In genomic region chr2:96768083-96768561, GRCh38 we compare ENCODE assay signal across 16 cellular contexts. TPM values are rescaled to one million over a fixed set of nuclear protein-coding genes. Genes with fewer than 3 reads are reported as not detected.
DNase-seq lines count a peak whose midpoint lies in the region; ATAC-seq and TF ChIP-seq lines count a peak whose summit lies in the region.
"Had no signal": no experiment of that assay in that cellular context is flagged by ENCODE, and none has a peak within 500 bp of the region (broad histone marks: within the 10 kb centered on the region; RNA-seq: fewer than 3 reads in every experiment).

No MANE protein-coding gene starts in this region.

- H3F3A ChIP-seq in PC-9 (ENCODE audit: insufficient read depth, low read depth): peaks cover 56% of the 10 kb centered on the region

- H3K4me1 Mint-ChIP-seq in CD8-positive, alpha-beta T cell (ENCODE audit: low read depth): peaks cover 52% of the 10 kb centered on the region

- no peak overlapping the region for H3K4me3 Mint-ChIP-seq in CD8-positive, alpha-beta T cell
- H3K4me3 Mint-ChIP-seq: activated CD4-positive, alpha-beta T cell treated with anti-CD3 and anti-CD28 coated beads, Interleukin-2, amount 10 ng/mL, durations not matched to agents 7 days and 5 days had no signal

- H3K79me2 ChIP-seq in PC-9 (ENCODE audit: low read depth): peaks cover 84% of the 10 kb centered on the region

- no peaks in the 10 kb centered on the region for H3K9me3 Mint-ChIP-seq in CD8-positive, alpha-beta T cell
- H3K9me3 Mint-ChIP-seq: activated CD4-positive, alpha-beta T cell treated with anti-CD3 and anti-CD28 coated beads, Interleukin-2, amount 10 ng/mL, durations not matched to agents 7 days and 5 days had no signal

- H4K20me1 ChIP-seq in PC-9 (ENCODE audit: insufficient read depth): no peaks in the 10 kb centered on the region

- H3K36me3 Mint-ChIP-seq in CD8-positive, alpha-beta T cell: peaks cover 16% of the 10 kb centered on the region

- TF ChIP-seq POLR2A in breast epithelium (IDR thresholded peaks at IDR 0.05): no peak

- H3K27ac ChIP-seq in CD8-positive, alpha-beta T cell (ENCODE audit: low read depth, low read length): no peak overlapping the region
- H3K27ac ChIP-seq in PC-9 (peak overlapping the region; percentile 71), breast epithelium (no peak overlapping the region)

- POLR2A ChIA-PET in CD8-positive, alpha-beta T cell (lab: Charles Lee): interaction anchor here (2.0 kb wide), 1 partner anchor 130 kb away, joined by 5 read pairs; the partner anchor contains the start of gene KANSL3
- POLR2A ChIA-PET in PC-9 (lab: Charles Lee; ENCODE audit: unreplicated experiment): interaction anchor here (0.5 to 0.7 kb wide), 5 partner anchors 11 to 328 kb away, joined by 3 to 7 read pairs (median 4); no protein-coding TSS in a partner anchor

- intact Hi-C loops in CD8-positive, alpha-beta T cell (cut with DNase I, micrococcal nuclease): no loop called here
- intact Hi-C loops in PC-9 (cut with micrococcal nuclease; ENCODE audit: unreplicated experiment): loop anchor here (10.0 kb wide), 1 partner anchor 433 kb away; the partner anchor contains the start of gene NCAPH
- intact Hi-C loops in breast epithelium (cut with DNase I; ENCODE audit: low total_unique reads): no loop called here

- no TSS peak for BruUV-seq in PC-9 (replicated peaks; lab: Mats Ljungman, UMichigan)

- H3K27me3 ChIP-seq in CD8-positive, alpha-beta T cell (ENCODE audit: insufficient read depth, low read length): no peaks in the 10 kb centered on the region
- no peaks in the 10 kb centered on the region for H3K27me3 ChIP-seq in PC-9 (ENCODE audit: insufficient read depth, low read depth)
- H3K27me3 ChIP-seq in breast epithelium: no peaks in the 10 kb centered on the region

- H3K27ac Mint-ChIP-seq in CD8-positive, alpha-beta T cell: peak overlapping the region; percentile 27
- H3K27ac Mint-ChIP-seq: activated CD4-positive, alpha-beta T cell treated with anti-CD3 and anti-CD28 coated beads, Interleukin-2, amount 10 ng/mL, durations not matched to agents 7 days and 5 days had no signal

- H3K4me2 ChIP-seq in PC-9: peak overlapping the region; percentile 71

- TF ChIP-seq CTCF in CD8-positive, alpha-beta T cell (IDR thresholded peaks at IDR 0.05): no peak
- TF ChIP-seq CTCF in PC-9 (conservative IDR thresholded peaks at IDR 0.05): no peak
- no peak for TF ChIP-seq CTCF in breast epithelium (IDR thresholded peaks at IDR 0.05)

- no peaks in the 10 kb centered on the region for H3K36me3 ChIP-seq in CD8-positive, alpha-beta T cell (ENCODE audit: insufficient read depth, low read length)
- H3K36me3 ChIP-seq in PC-9 (ENCODE audit: low read depth) (no peaks in the 10 kb centered on the region), breast epithelium (no peaks in the 10 kb centered on the region)

- H3K4me1 ChIP-seq in CD8-positive, alpha-beta T cell (ENCODE audit: insufficient read depth, low read length): peaks cover 25% of the 10 kb centered on the region
- H3K4me1 ChIP-seq in PC-9 (replicated peaks; ENCODE audit: insufficient read depth) (peaks cover 86% of the 10 kb centered on the region), breast epithelium (peaks cover 0 to 24% of the 10 kb centered on the region in 2 donors)

- H2AFZ ChIP-seq in PC-9: peak overlapping the region; percentile 0; the same call in 1 of the 2 replicates

- DNase-seq in CD8-positive, alpha-beta T cell: no peak
- peak; percentile 63 to 90 for DNase-seq in PC-9
- DNase-seq in left kidney (ENCODE audit: low read depth, low spot score): peak; percentile 39
- DNase-seq in HT-29 (ENCODE audit: low spot score): no peak
- DNase-seq in breast epithelium (ENCODE audit: low spot score in 2 of 2): no peak
- no peak for DNase-seq in T-helper 9 cell
- DNase-seq: activated CD4-positive, alpha-beta T cell treated with anti-CD3 and anti-CD28 coated beads, Interleukin-2, amount 10 ng/mL, durations not matched to agents 7 days and 5 days; activated naive CD4-positive, alpha-beta T cell; central memory CD4-positive, alpha-beta T cell; EL; kidney; NCI-H226; stimulated activated CD4-positive, alpha-beta T cell treated with anti-CD3 and anti-CD28 coated beads, Interleukin-15, amount 100 ng/mL, for 24 hours; stimulated activated naive CD4-positive, alpha-beta T cell had no signal

- H3K9me2 ChIP-seq in PC-9 (ENCODE audit: insufficient read depth): no peaks in the 10 kb centered on the region

- H3K4me3 ChIP-seq in CD8-positive, alpha-beta T cell (ENCODE audit: low read depth, low read length): no peak overlapping the region
- H3K4me3 ChIP-seq in PC-9 (peak overlapping the region; percentile 24; the same call in 1 of the 2 replicates), breast epithelium (no peak overlapping the region)

- no peak for ATAC-seq in CD8-positive, alpha-beta T cell
- ATAC-seq in GM21737 (IDR thresholded peaks at IDR 0.05; ENCODE audit: unreplicated experiment) (peak; percentile 40), HG02938 (IDR thresholded peaks at IDR 0.05; ENCODE audit: unreplicated experiment) (no peak)

- CTCF ChIA-PET in CD8-positive, alpha-beta T cell (lab: Charles Lee): interaction anchor here (0.8 to 2.0 kb wide), 3 partner anchors 11 to 183 kb away, joined by 3 to 4 read pairs (median 4); no protein-coding TSS in a partner anchor
- CTCF ChIA-PET in PC-9 (lab: Charles Lee): no interaction called here

- H3K9me3 ChIP-seq in CD8-positive, alpha-beta T cell (ENCODE audit: low read length): no peaks in the 10 kb centered on the region
- H3K9me3 ChIP-seq in PC-9 (ENCODE audit: insufficient read depth, low read depth) (no peaks in the 10 kb centered on the region), breast epithelium (no peaks in the 10 kb centered on the region)

- H3K27me3 Mint-ChIP-seq in CD8-positive, alpha-beta T cell (ENCODE audit: low read depth): no peaks in the 10 kb centered on the region
- H3K27me3 Mint-ChIP-seq: activated CD4-positive, alpha-beta T cell treated with anti-CD3 and anti-CD28 coated beads, Interleukin-2, amount 10 ng/mL, durations not matched to agents 7 days and 5 days had no signal

RNA-seq across cellular contexts. Expression of gene CNNM4, which starts 7.4 kb away (rescaled TPM):
- 1 to 10 TPM; 6.7 to 8.3 TPM for total RNA-seq in CD8-positive, alpha-beta T cell
- total RNA-seq in PC-9 (2021) (28.2 and 31.4 TPM in 2 replicates), breast epithelium (10 to 100 TPM in 1 of 3 donors, 1 to 10 TPM in 2; 2.7 to 12.1 (median 9.5) TPM)
- 10.3 and 11.9 TPM in 2 replicates for total RNA-seq in HT-29 (2014; rRNA removed; shearing (Covaris generic))

RNA-seq across cellular contexts. Expression of gene LMAN2L, which starts 28.3 kb away (rescaled TPM):
- total RNA-seq in CD8-positive, alpha-beta T cell: 1 to 10 TPM; 1.1 to 1.7 TPM
- total RNA-seq in PC-9 (2021) (13.2 and 15.6 TPM in 2 replicates), breast epithelium (10 to 100 TPM; 21.9 to 39.8 (median 24.3) TPM)
- total RNA-seq in HT-29 (2014; rRNA removed; shearing (Covaris generic)): 12.0 and 12.4 TPM in 2 replicates

RNA-seq across cellular contexts. Expression of gene CNNM3, which starts 47.9 kb away (rescaled TPM):
- total RNA-seq in CD8-positive, alpha-beta T cell: 10 to 100 TPM; 40.1 to 41.8 TPM
- total RNA-seq in PC-9 (2021) (28.7 and 28.8 TPM in 2 replicates), breast epithelium (10 to 100 TPM in 2 of 3 donors, 1 to 10 TPM in 1; 7.5 to 13.8 (median 11.8) TPM)
- 21.2 and 24.9 TPM in 2 replicates for total RNA-seq in HT-29 (2014; rRNA removed; shearing (Covaris generic))

Comparison
In these comparisons a context has a peak if more than half of its experiments do, and no peak if none do; other contexts are left out.
1. DNase-seq: peak in PC-9 (2 of 2) and left kidney (single experiment); none in CD8-positive, alpha-beta T cell (0 of 7), HT-29 (single experiment), breast epithelium (0 of 2) and T-helper 9 cell (single experiment).